Comparison of ENCODE assay signal across 9 cellular contexts in the genomic region with DNA sequence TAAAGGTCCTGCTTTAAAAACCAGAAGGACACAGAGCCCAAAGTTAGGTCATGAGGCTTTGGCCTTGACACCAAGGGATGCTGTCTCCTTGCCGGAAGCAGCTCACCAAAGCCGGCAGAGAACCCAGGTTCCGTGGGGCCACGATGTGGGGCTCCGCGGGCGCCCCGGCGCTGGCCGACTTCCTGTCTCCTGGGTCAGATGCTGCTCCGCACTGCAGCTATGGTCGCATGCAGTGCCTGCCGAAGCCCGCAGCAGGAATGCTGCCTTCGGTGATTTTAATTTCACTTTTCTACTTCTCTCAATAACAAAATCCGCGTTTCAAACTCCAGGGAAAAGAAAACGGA. TPM values are rescaled to one million over a fixed set of nuclear protein-coding genes. Genes with fewer than 3 reads are reported as not detected.
A peak's percentile ranks its signal among the peaks of the same experiment; 100 is the strongest.
DNase-seq lines count a peak whose midpoint lies in the region; ATAC-seq, FAIRE-seq and TF ChIP-seq lines count a peak whose summit lies in the region.
"Had no signal": no experiment of that assay in that cellular context is flagged by ENCODE, and none has a peak within 500 bp of the region (broad histone marks: within the 10 kb centered on the region; RNA-seq: fewer than 3 reads in every experiment).

No MANE protein-coding gene starts in this region.

- peaks cover 5% of the 10 kb centered on the region; the same call in 1 of the 2 replicates for H4K20me1 ChIP-seq in GM12878 (ENCODE audit: control insufficient read depth, insufficient read depth)

- H3K27ac ChIP-seq in GM12878 (ENCODE audit: control insufficient read depth, insufficient read depth), result peak overlapping the region; percentile 68
- peak overlapping the region; percentile 85 for H3K27ac ChIP-seq in layer of hippocampus (ENCODE audit: low read depth, low read length)

- peaks cover 2 to 11% of the 10 kb centered on the region in 2 experiments; a peak in 3 of 4 replicates for H3K36me3 ChIP-seq in GM12878 (ENCODE audit: control insufficient read depth in 2 of 2, insufficient read depth in 2 of 2, low read length in 1 of 2)

- H3K4me3 Mint-ChIP-seq in T-helper 2 cell treated with Interferon-gamma antibody and Interleukin-4, amounts not matched to agents 5 μg/mL and 100 μg/mL, for 36 hours, result peak overlapping the region; percentile 98

- TF ChIP-seq CTCF in GM10266 (IDR thresholded peaks at IDR 0.05; ENCODE audit: control insufficient read depth, insufficient read depth, low read depth, missing control alignments), result no peak
- TF ChIP-seq CTCF in GM12878 (IDR thresholded peaks at IDR 0.05 in 2 of 3, conservative IDR thresholded peaks at IDR 0.05 in 1 of 3; ENCODE audit: control insufficient read depth in 2 of 3, extremely low read depth in 1 of 3, insufficient read depth in 1 of 3, low read depth in 3 of 3, low read length in 3 of 3), result no peak

- no peaks in the 10 kb centered on the region for H3K27me3 Mint-ChIP-seq in T-helper 2 cell treated with Interferon-gamma antibody and Interleukin-4, amounts not matched to agents 5 μg/mL and 100 μg/mL, for 36 hours (ENCODE audit: low read depth)

- TF ChIP-seq RAD21 in GM12878 (IDR thresholded peaks at IDR 0.05; ENCODE audit: insufficient read depth, low read depth, low read length), result no peak

- H3K9ac ChIP-seq in GM12878 (ENCODE audit: control insufficient read depth, insufficient read depth, low read length), result peak overlapping the region; percentile 80

- peak; percentile 75 for DNase-seq in GM10266 (ENCODE audit: extremely low spot score)
- DNase-seq in T-helper 2 cell treated with Interferon-gamma antibody and Interleukin-4, amounts not matched to agents 5 μg/mL and 100 μg/mL, for 36 hours (ENCODE audit: low spot score), result peak; percentile 69
- DNase-seq in GM12878 (ENCODE audit: low read depth, low spot score), result peak; percentile 15
- DNase-seq in stimulated activated CD4-positive, alpha-beta T cell treated with anti-CD3 and anti-CD28 coated beads, TNF-alpha, amount 100 ng/mL, for 4 hours (ENCODE audit: low read depth in 3 of 3), result peak; percentile 32 to 50 (median 33)
- DNase-seq in DMS153 (lab: John Stamatoyannopoulos, UW), result no peak
- DNase-seq in urothelium cell line (ENCODE audit: low spot score), result no peak

- peak; percentile 38 for ATAC-seq in HG02973 (IDR thresholded peaks at IDR 0.05; ENCODE audit: unreplicated experiment)
- ATAC-seq in GM12878, result peak; percentile 84

- TSS peak; percentile 94 for BruUV-seq in GM12878 (replicated peaks; lab: Mats Ljungman, UMichigan)

- H3K4me1 Mint-ChIP-seq in T-helper 2 cell treated with Interferon-gamma antibody and Interleukin-4, amounts not matched to agents 5 μg/mL and 100 μg/mL, for 36 hours (ENCODE audit: low read depth), result peaks cover 25% of the 10 kb centered on the region

- peak overlapping the region; percentile 75 for H3K4me2 ChIP-seq in GM12878 (ENCODE audit: control insufficient read depth, insufficient read depth)

- H3K27me3 ChIP-seq in GM12878 (replicated peaks in 1 of 2; ENCODE audit: control insufficient read depth in 2 of 2, insufficient read depth in 2 of 2, low read length in 1 of 2) (no peaks in the 10 kb centered on the region), layer of hippocampus (ENCODE audit: control insufficient read depth, insufficient read depth, low read length) (no peaks in the 10 kb centered on the region)

- TF ChIP-seq EP300 in GM12878 (IDR thresholded peaks at IDR 0.05; ENCODE audit: borderline replicate concordance in 1 of 2, control insufficient read depth in 1 of 2, low read depth in 2 of 2, low read length in 2 of 2), result no peak

- no peaks in the 10 kb centered on the region for H3K9me3 ChIP-seq in GM12878 (replicated peaks; ENCODE audit: control insufficient read depth, insufficient read depth, low read length)

- H3K36me3 Mint-ChIP-seq in T-helper 2 cell treated with Interferon-gamma antibody and Interleukin-4, amounts not matched to agents 5 μg/mL and 100 μg/mL, for 36 hours (ENCODE audit: low read depth), result peaks cover 26% of the 10 kb centered on the region

- H3K27ac Mint-ChIP-seq in T-helper 2 cell treated with Interferon-gamma antibody and Interleukin-4, amounts not matched to agents 5 μg/mL and 100 μg/mL, for 36 hours, result peak overlapping the region; percentile 99

- in situ Hi-C loops in GM12878 (cut with MboI), result no loop called here

- peak overlapping the region; percentile 88 for H3K4me3 ChIP-seq in GM12878

- H3K79me2 ChIP-seq in GM12878 (ENCODE audit: control insufficient read depth, insufficient read depth, low read length), result peaks cover 40% of the 10 kb centered on the region

- FAIRE-seq in GM12878 (lab: Jason Lieb, UNC) (no peak), urothelium cell line (lab: Jason Lieb, UNC) (no peak)
- FAIRE-seq: TTC549 had no signal

- intact Hi-C loops in GM12878 (cut with micrococcal nuclease; ENCODE audit: unreplicated experiment), result no loop called here

- CTCF ChIA-PET in GM12878 (lab: Yijun Ruan, JAX), result interaction anchor here (0.7 kb wide), 1 partner anchor 675 kb away, joined by 3 read pairs; no protein-coding TSS in a partner anchor

- TF ChIP-seq POLR2A in GM12878 (IDR thresholded peaks at IDR 0.05; ENCODE audit: low read depth, low read length), result no peak

- H2AFZ ChIP-seq in GM12878 (ENCODE audit: control insufficient read depth, low read depth, low read length), result peak overlapping the region; percentile 92

- POLR2A ChIA-PET in GM12878 (lab: Charles Lee), result interaction anchor here (0.6 to 1.3 kb wide), 2 partner anchors 11 to 339 kb away, joined by 3 to 11 read pairs; a partner anchor contains a TSS

- H3K4me1 ChIP-seq in GM12878 (ENCODE audit: control insufficient read depth, insufficient read depth, low read length), result peaks cover 22% of the 10 kb centered on the region

- RAD21 ChIA-PET in GM12878 (lab: Charles Lee; ENCODE audit: unreplicated experiment), result interaction anchor here (0.5 to 1.3 kb wide), 3 partner anchors 11 to 198 kb away, joined by 3 read pairs; a partner anchor contains a TSS

- WGBS in GM12878 (ENCODE audit: insufficient coverage, insufficient replicate concordance, low lambda C conversion rate, missing lambda C conversion rate), result under 1% methylated on average over 18 of the region's 18 CpGs

- SMC1A ChIA-PET in GM12878 (lab: Charles Lee; ENCODE audit: uncharacterized antibody, unreplicated experiment), result interaction anchor here (0.7 kb wide), 1 partner anchor 146 kb away, joined by 3 read pairs; no protein-coding TSS in a partner anchor

- no peaks in the 10 kb centered on the region for H3K9me3 Mint-ChIP-seq in T-helper 2 cell treated with Interferon-gamma antibody and Interleukin-4, amounts not matched to agents 5 μg/mL and 100 μg/mL, for 36 hours

RNA-seq across cellular contexts. Expression of a gene that starts 0.5 kb away (rescaled TPM):
- 33.2 and 38.5 TPM in 2 replicates for total RNA-seq in GM12878 (2013; cell fraction: nucleolus; rRNA removed)
- total RNA-seq in GM12878 (2014; rRNA removed) (95.4 and 108 TPM in 2 replicates), GM12878 (2014; rRNA removed; fragmentation: Illumina TruSeq; extraction: Trizol) (46.8 and 49.6 TPM in 2 replicates), GM12878 (2021) (95.0 and 96.9 TPM in 2 replicates)
- 58.7 TPM for polyA plus RNA-seq in GM12878 (2011; ENCODE audit: low read depth)
- polyA plus RNA-seq in GM12878 (2011; rRNA removed) (54.4 and 137 TPM in 2 replicates), GM12878 (2014; fragmentation: Illumina TruSeq; extraction: Trizol) (47.3 and 70.4 TPM in 2 replicates), GM12878 (2014; fragmentation: Nextera tagmentation; extraction: Ambion mirVana) (100 to 1,000 TPM; 125 to 225 TPM), GM12878 (2014; rRNA removed) (156 and 169 TPM in 2 replicates), GM12878 (2016; fragmentation: Nextera tagmentation; extraction: Ambion mirVana) (100 to 1,000 TPM; 165 to 174 TPM)
- polyA plus RNA-seq in GM12878 (2011; cell fraction: cytosol; rRNA removed), result 184 and 238 TPM in 2 replicates
- 334 and 345 TPM in 2 replicates for polyA plus RNA-seq in GM12878 (2011; cell fraction: nucleus; rRNA removed)
- polyA plus RNA-seq in GM12878 (2012), result 91.8 and 114 TPM in 2 replicates
- polyA minus RNA-seq in GM12878 (2011; rRNA and poly(A)+ RNA removed), result 76.3 and 115 TPM in 2 replicates
- polyA minus RNA-seq in GM12878 (2011; cell fraction: cytosol; rRNA and poly(A)+ RNA removed), result 42.0 and 47.6 TPM in 2 replicates
- polyA minus RNA-seq in GM12878 (2011; cell fraction: nucleus; rRNA and poly(A)+ RNA removed), result 33.0 and 52.4 TPM in 2 replicates

RNA-seq across cellular contexts. Expression of a gene that starts 11.4 kb away (rescaled TPM):
- 20.3 and 30.9 TPM in 2 replicates for total RNA-seq in GM12878 (2013; cell fraction: nucleolus; rRNA removed)
- total RNA-seq in GM12878 (2014; rRNA removed) (1,046 and 1,202 TPM in 2 replicates), GM12878 (2014; rRNA removed; fragmentation: Illumina TruSeq; extraction: Trizol) (428 and 448 TPM in 2 replicates), GM12878 (2021) (588 and 613 TPM in 2 replicates)
- 551 TPM for polyA plus RNA-seq in GM12878 (2011; ENCODE audit: low read depth)
- polyA plus RNA-seq in GM12878 (2011; rRNA removed) (140 and 329 TPM in 2 replicates), GM12878 (2014; fragmentation: Illumina TruSeq; extraction: Trizol) (35.8 and 243 TPM in 2 replicates), GM12878 (2014; fragmentation: Nextera tagmentation; extraction: Ambion mirVana) (100 to 1,000 TPM; 387 to 457 TPM), GM12878 (2014; rRNA removed) (1,451 and 1,476 TPM in 2 replicates), GM12878 (2016; fragmentation: Nextera tagmentation; extraction: Ambion mirVana) (100 to 1,000 TPM; 792 to 857 TPM)
- 1,152 and 1,390 TPM in 2 replicates for polyA plus RNA-seq in GM12878 (2011; cell fraction: cytosol; rRNA removed)
- polyA plus RNA-seq in GM12878 (2011; cell fraction: nucleus; rRNA removed), result 726 and 995 TPM in 2 replicates
- polyA plus RNA-seq in GM12878 (2012), result 567 and 657 TPM in 2 replicates
- 159 and 366 TPM in 2 replicates for polyA minus RNA-seq in GM12878 (2011; rRNA and poly(A)+ RNA removed)
- polyA minus RNA-seq in GM12878 (2011; cell fraction: cytosol; rRNA and poly(A)+ RNA removed), result 228 and 251 TPM in 2 replicates
- polyA minus RNA-seq in GM12878 (2011; cell fraction: nucleus; rRNA and poly(A)+ RNA removed), result 109 and 119 TPM in 2 replicates

RNA-seq across cellular contexts. Expression of a gene that starts 47.0 kb away (rescaled TPM):
- total RNA-seq in GM12878 (2013; cell fraction: nucleolus; rRNA removed), result 57.1 and 59.5 TPM in 2 replicates
- total RNA-seq in GM12878 (2014; rRNA removed), result 16.4 and 17.5 TPM in 2 replicates
- 18.0 and 19.1 TPM in 2 replicates for total RNA-seq in GM12878 (2014; rRNA removed; fragmentation: Illumina TruSeq; extraction: Trizol)
- 25.0 and 25.7 TPM in 2 replicates for total RNA-seq in GM12878 (2021)
- polyA plus RNA-seq in GM12878 (2011; ENCODE audit: low read depth), result 11.0 TPM
- 16.3 and 22.4 TPM in 2 replicates for polyA plus RNA-seq in GM12878 (2011; rRNA removed)
- 28.8 and 33.0 TPM in 2 replicates for polyA plus RNA-seq in GM12878 (2011; cell fraction: cytosol; rRNA removed)
- polyA plus RNA-seq in GM12878 (2011; cell fraction: nucleus; rRNA removed), result 47.3 and 63.9 TPM in 2 replicates
- polyA plus RNA-seq in GM12878 (2012), result 14.0 and 14.5 TPM in 2 replicates
- polyA plus RNA-seq in GM12878 (2014; fragmentation: Illumina TruSeq; extraction: Trizol), result 31.6 and 31.7 TPM in 2 replicates
- polyA plus RNA-seq in GM12878 (2014; fragmentation: Nextera tagmentation; extraction: Ambion mirVana), result 1 to 10 TPM; 4.8 to 6.0 TPM
- 24.7 and 24.8 TPM in 2 replicates for polyA plus RNA-seq in GM12878 (2014; rRNA removed)
- 10 to 100 TPM; 21.9 to 23.5 TPM for polyA plus RNA-seq in GM12878 (2016; fragmentation: Nextera tagmentation; extraction: Ambion mirVana)
- polyA minus RNA-seq in GM12878 (2011; rRNA and poly(A)+ RNA removed), result 16.7 and 32.3 TPM in 2 replicates
- polyA minus RNA-seq in GM12878 (2011; cell fraction: cytosol; rRNA and poly(A)+ RNA removed), result 4.5 and 6.1 TPM in 2 replicates
- 16.4 and 29.7 TPM in 2 replicates for polyA minus RNA-seq in GM12878 (2011; cell fraction: nucleus; rRNA and poly(A)+ RNA removed)

RNA-seq across cellular contexts. Expression of a gene that starts 49.9 kb away (rescaled TPM):
- total RNA-seq in GM12878 (2013; cell fraction: nucleolus; rRNA removed), result not detected in 2 replicates
- total RNA-seq in GM12878 (2014; rRNA removed) (not detected in 2 replicates), GM12878 (2014; rRNA removed; fragmentation: Illumina TruSeq; extraction: Trizol) (not detected in 2 replicates), GM12878 (2021) (not detected in 2 replicates)
- polyA plus RNA-seq in GM12878 (2011; ENCODE audit: low read depth), result not detected
- polyA plus RNA-seq in GM12878 (2011; rRNA removed) (not detected in 2 replicates), GM12878 (2014; fragmentation: Illumina TruSeq; extraction: Trizol) (not detected in 2 replicates), GM12878 (2014; fragmentation: Nextera tagmentation; extraction: Ambion mirVana) (not detected), GM12878 (2014; rRNA removed) (not detected in 2 replicates), GM12878 (2016; fragmentation: Nextera tagmentation; extraction: Ambion mirVana) (under 1 TPM; 0.10 to 0.12 TPM)
- not detected in 2 replicates for polyA plus RNA-seq in GM12878 (2011; cell fraction: cytosol; rRNA removed)
- not detected in 2 replicates for polyA plus RNA-seq in GM12878 (2011; cell fraction: nucleus; rRNA removed)
- 0.08 and 0.09 TPM in 2 replicates for polyA plus RNA-seq in GM12878 (2012)
- polyA minus RNA-seq in GM12878 (2011; rRNA and poly(A)+ RNA removed), result not detected in 2 replicates
- not detected in 2 replicates for polyA minus RNA-seq in GM12878 (2011; cell fraction: cytosol; rRNA and poly(A)+ RNA removed)
- polyA minus RNA-seq in GM12878 (2011; cell fraction: nucleus; rRNA and poly(A)+ RNA removed), result not detected in 2 replicates

Comparison
In these comparisons a context has a peak if more than half of its experiments do, and no peak if none do; other contexts are left out.
1. DNase-seq: peak in GM10266 (single experiment), T-helper 2 cell treated with Interferon-gamma antibody and Interleukin-4, amounts not matched to agents 5 μg/mL and 100 μg/mL, for 36 hours (single experiment), GM12878 (single experiment) and stimulated activated CD4-positive, alpha-beta T cell treated with anti-CD3 and anti-CD28 coated beads, TNF-alpha, amount 100 ng/mL, for 4 hours (3 of 3); none in DMS153 (single experiment) and urothelium cell line (single experiment).